Comparison of ENCODE assay signal across 8 cellular contexts in the genomic region with DNA sequence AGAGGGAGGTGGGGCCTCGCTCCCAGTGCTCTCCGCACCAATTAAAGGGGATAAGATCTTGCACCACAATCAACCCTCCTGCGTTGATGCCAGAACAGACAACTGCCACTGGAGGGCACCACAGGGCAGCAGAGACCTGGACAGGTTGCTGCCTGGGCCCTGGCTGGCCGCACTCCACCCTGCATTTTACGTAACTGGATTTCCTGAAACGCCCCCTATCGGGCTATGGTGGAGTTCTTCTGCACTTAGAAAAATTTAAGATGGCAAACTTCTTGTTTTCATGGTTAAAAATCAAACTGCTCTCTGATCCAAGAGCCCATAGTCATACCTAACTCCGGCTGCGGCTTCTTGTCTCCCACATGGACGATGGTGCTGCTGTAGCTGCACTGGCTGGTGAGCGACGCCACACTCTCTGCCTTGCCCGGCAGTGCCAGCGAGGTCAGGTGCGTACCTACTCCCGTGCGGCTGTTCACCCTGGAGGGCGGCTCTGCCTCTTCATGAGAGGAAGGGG. TPM values are rescaled to one million over a fixed set of nuclear protein-coding genes. Genes with fewer than 3 reads are reported as not detected.
DNase-seq lines count a peak whose midpoint lies in the region; ATAC-seq and TF ChIP-seq lines count a peak whose summit lies in the region.

No MANE protein-coding gene starts in this region.

- WGBS in adrenal gland, 4 donors = 63 to 72% (median 66%) methylated on average over 17 to 18 of the region's 18 CpGs
- WGBS in hepatocyte (ENCODE audit: low lambda C conversion rate, missing lambda C conversion rate) = 64% methylated on average over 18 of the region's 18 CpGs

- no peaks in the 10 kb centered on the region for H3K27me3 ChIP-seq in adrenal gland
- H3K27me3 ChIP-seq in hepatocyte = no peaks in the 10 kb centered on the region

- TF ChIP-seq CTCF in AG04449 (IDR thresholded peaks at IDR 0.05; ENCODE audit: insufficient read depth, low read length, missing control alignments) = peak; percentile 62
- TF ChIP-seq CTCF in adrenal gland (IDR thresholded peaks at IDR 0.05) = peak; percentile 85 to 94 (median 89)
- peak; percentile 86 for TF ChIP-seq CTCF in hepatocyte (IDR thresholded peaks at IDR 0.05; ENCODE audit: poor library complexity)

- H3K36me3 ChIP-seq in adrenal gland (replicated peaks in 1 of 2) = peaks cover 0 to 38% of the 10 kb centered on the region in 2 donors
- H3K36me3 ChIP-seq in hepatocyte (replicated peaks; ENCODE audit: insufficient read depth, low read depth) = no peaks in the 10 kb centered on the region

- H3K4me2 ChIP-seq in hepatocyte = no peak overlapping the region

- no peaks in the 10 kb centered on the region for H3K9me2 ChIP-seq in hepatocyte (replicated peaks; ENCODE audit: insufficient read depth)

- intact Hi-C loops in adrenal gland (cut with DNase I) = loop anchor here in 1 of 2 donors (10.0 kb wide), 1 partner anchor 402 kb away; a partner anchor contains a TSS

- ATAC-seq in GM19397 (IDR thresholded peaks at IDR 0.05; ENCODE audit: unreplicated experiment) = peak; percentile 40
- no peak for ATAC-seq in GM18909 (IDR thresholded peaks at IDR 0.05; ENCODE audit: poor library complexity, unreplicated experiment)

- no peaks in the 10 kb centered on the region for H3K4me1 Mint-ChIP-seq in T-helper 2 cell treated with Interferon-gamma antibody and Interleukin-4, amounts not matched to agents 5 μg/mL and 100 μg/mL, for 36 hours (ENCODE audit: low read depth)

- no peak overlapping the region for H3K4me3 Mint-ChIP-seq in T-helper 2 cell treated with Interferon-gamma antibody and Interleukin-4, amounts not matched to agents 5 μg/mL and 100 μg/mL, for 36 hours

- peaks cover 23% of the 10 kb centered on the region for H3K36me3 Mint-ChIP-seq in T-helper 2 cell treated with Interferon-gamma antibody and Interleukin-4, amounts not matched to agents 5 μg/mL and 100 μg/mL, for 36 hours (ENCODE audit: low read depth)

- H3K79me2 ChIP-seq in hepatocyte = no peaks in the 10 kb centered on the region

- CTCF ChIA-PET in AG04449 (lab: Yijun Ruan, JAX) = interaction anchor here (0.8 to 21.6 kb wide), 7 partner anchors 4 to 61 kb away, joined by 3 to 223 read pairs (median 3); a partner anchor contains a TSS

- no peaks in the 10 kb centered on the region for H4K20me1 ChIP-seq in hepatocyte (ENCODE audit: insufficient read depth, poor library complexity, severe bottlenecking)

- H3K27ac ChIP-seq in adrenal gland (no peak overlapping the region), hepatocyte (no peak overlapping the region)

- no peak for DNase-seq in AG04449 (ENCODE audit: low read depth, low spot score)
- peak; percentile 76 for DNase-seq in NCI-H2029 treated with DMSO at 0.1 percent for 48 hours (lab: John Stamatoyannopoulos, UW)
- peak; percentile 52 for DNase-seq in T-helper 2 cell treated with Interferon-gamma antibody and Interleukin-4, amounts not matched to agents 5 μg/mL and 100 μg/mL, for 36 hours (ENCODE audit: low spot score)
- DNase-seq in adrenal gland = peak; percentile 83 to 96 (median 94)
- peak; percentile 93 for DNase-seq in hepatocyte (ENCODE audit: low spot score)
- peak; percentile 54 to 64 for DNase-seq in stimulated activated CD4-positive, alpha-beta T cell treated with anti-CD3 and anti-CD28 coated beads, Interleukin-15, amount 100 ng/mL, for 48 hours (ENCODE audit: low read depth in 2 of 2)

- H3K4me3 ChIP-seq in AG04449 (ENCODE audit: low read depth, low read length) (no peak overlapping the region), adrenal gland (no peak overlapping the region), hepatocyte (no peak overlapping the region)

- no peaks in the 10 kb centered on the region for H3K4me1 ChIP-seq in adrenal gland (replicated peaks in 1 of 2)
- H3K4me1 ChIP-seq in hepatocyte (ENCODE audit: insufficient read depth) = no peaks in the 10 kb centered on the region

- H2AFZ ChIP-seq in hepatocyte = no peak overlapping the region

- no peaks in the 10 kb centered on the region for H3K9me3 ChIP-seq in adrenal gland (replicated peaks in 1 of 3)
- no peaks in the 10 kb centered on the region for H3K9me3 ChIP-seq in hepatocyte (ENCODE audit: low read depth)

- no peaks in the 10 kb centered on the region for H3K9me3 Mint-ChIP-seq in T-helper 2 cell treated with Interferon-gamma antibody and Interleukin-4, amounts not matched to agents 5 μg/mL and 100 μg/mL, for 36 hours

- H3K27ac Mint-ChIP-seq in T-helper 2 cell treated with Interferon-gamma antibody and Interleukin-4, amounts not matched to agents 5 μg/mL and 100 μg/mL, for 36 hours = no peak overlapping the region

- TF ChIP-seq POLR2A in adrenal gland (IDR thresholded peaks at IDR 0.05) = no peak

- POLR2A ChIA-PET in AG04449 (lab: Yijun Ruan, JAX) = no interaction called here

- H3K27me3 Mint-ChIP-seq in T-helper 2 cell treated with Interferon-gamma antibody and Interleukin-4, amounts not matched to agents 5 μg/mL and 100 μg/mL, for 36 hours (ENCODE audit: low read depth) = no peaks in the 10 kb centered on the region

RNA-seq across cellular contexts. Expression of a gene that starts 16.8 kb away (rescaled TPM):
- 10 to 100 TPM in 6 of 8 donors, 1 to 10 TPM in 2; 7.5 to 21.6 (median 13.3) TPM for total RNA-seq in adrenal gland
- 1 to 10 TPM; 4.3 to 9.2 (median 7.4) TPM for polyA plus RNA-seq in adrenal gland
- 14.1 and 17.8 TPM in 2 replicates for total RNA-seq in hepatocyte
- 23.0 and 28.5 TPM in 2 replicates for polyA plus RNA-seq in hepatocyte

RNA-seq across cellular contexts. Expression of a gene that starts 31.8 kb away (rescaled TPM):
- total RNA-seq in adrenal gland = 10 to 100 TPM in 1 of 8 donors, 1 to 10 TPM in 7; 2.5 to 11.4 (median 5.5) TPM
- polyA plus RNA-seq in adrenal gland = 1 to 10 TPM; 1.3 to 7.1 (median 4.7) TPM
- 6.1 and 8.9 TPM in 2 replicates for total RNA-seq in hepatocyte
- polyA plus RNA-seq in hepatocyte = 6.0 and 6.4 TPM in 2 replicates

RNA-seq across cellular contexts. Expression of a gene that starts 53.2 kb away (rescaled TPM):
- 10 to 100 TPM; 12.3 to 37.3 (median 26.1) TPM for total RNA-seq in adrenal gland
- polyA plus RNA-seq in adrenal gland = 100 to 1,000 TPM in 2 of 3 donors, 10 to 100 TPM in 1; 17.8 to 131 (median 110) TPM
- 20.4 and 25.9 TPM in 2 replicates for total RNA-seq in hepatocyte
- polyA plus RNA-seq in hepatocyte = 36.6 and 37.5 TPM in 2 replicates
